ENCODE assay signal across 8 cellular contexts in the genomic region with DNA sequence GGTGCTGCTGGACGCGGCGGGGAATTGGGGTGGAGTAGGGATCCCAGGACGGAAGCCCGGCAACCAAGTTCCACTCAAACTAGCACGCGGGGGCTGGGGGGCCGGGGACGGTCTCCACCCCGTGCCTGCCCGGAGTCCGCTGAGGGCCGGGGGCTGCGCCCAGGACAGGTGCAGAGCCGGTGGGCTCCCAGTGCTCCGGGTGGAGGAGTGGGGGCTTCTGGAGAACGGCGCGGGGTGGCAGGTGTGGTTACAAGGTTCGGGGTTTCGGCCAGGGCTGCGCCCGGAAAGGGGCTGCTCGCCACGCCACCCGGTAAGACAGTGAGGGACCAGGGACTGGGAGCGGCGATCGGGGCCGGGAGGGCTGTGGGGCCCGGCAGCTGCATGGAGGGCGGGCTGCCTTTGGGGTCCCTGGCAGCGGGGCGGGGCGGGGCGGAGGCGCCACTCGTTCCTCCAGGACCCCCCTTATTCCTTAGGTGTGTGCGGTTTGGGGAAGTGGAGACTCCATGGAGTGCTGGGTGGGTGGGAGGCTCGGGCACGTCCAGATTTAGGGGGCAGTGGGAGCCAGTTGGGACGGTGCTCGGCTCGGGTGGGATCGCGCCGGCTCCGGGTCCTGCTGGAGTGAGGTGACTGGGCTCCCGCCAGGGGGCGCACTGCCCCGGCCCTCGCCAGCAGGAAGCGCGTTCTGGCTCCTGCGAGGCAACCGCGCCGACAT. TPM values are rescaled to one million over a fixed set of nuclear protein-coding genes. Genes with fewer than 3 reads are reported as not detected.
A peak's percentile ranks its signal among the peaks of the same experiment; 100 is the strongest.
DNase-seq lines count a peak whose midpoint lies in the region; ATAC-seq, FAIRE-seq and TF ChIP-seq lines count a peak whose summit lies in the region.

No MANE protein-coding gene starts in this region.

- FAIRE-seq in endothelial cell of umbilical vein (lab: Jason Lieb, UNC): peak; percentile 86

- no peaks in the 10 kb centered on the region for H4K20me1 ChIP-seq in endothelial cell of umbilical vein (replicated peaks; ENCODE audit: control insufficient read depth, extremely low read depth, insufficient read depth, low read length)

- TF ChIP-seq CTCF in endothelial cell of umbilical vein (IDR thresholded peaks at IDR 0.05; ENCODE audit: extremely low read depth in 1 of 2, insufficient read depth in 1 of 2, low read depth in 1 of 2, low read length in 2 of 2) (peak; percentile 89 to 97), mucosa of descending colon (IDR thresholded peaks at IDR 0.05) (peak; percentile 98)

- no peaks in the 10 kb centered on the region for H3K27me3 ChIP-seq in endothelial cell of umbilical vein (ENCODE audit: control insufficient read depth in 2 of 2, insufficient read depth in 2 of 2, low read length in 2 of 2)

- H3K9me1 ChIP-seq in endothelial cell of umbilical vein (replicated peaks; ENCODE audit: control insufficient read depth, extremely low read depth, insufficient read depth, low read length): no peaks in the 10 kb centered on the region

- peak overlapping the region; percentile 39 for H3K4me2 ChIP-seq in endothelial cell of umbilical vein (ENCODE audit: insufficient read depth, low read length)

- CTCF ChIA-PET in endothelial cell of umbilical vein (lab: Charles Lee): interaction anchor here (0.6 to 2.4 kb wide), 6 partner anchors 49 to 184 kb away, joined by 3 to 12 read pairs (median 4); no protein-coding TSS in a partner anchor

- ATAC-seq in HG03175 (IDR thresholded peaks at IDR 0.05; ENCODE audit: unreplicated experiment) (peak; percentile 50), mucosa of descending colon (peak; percentile 89)

- no peak overlapping the region for H3K27ac ChIP-seq in endothelial cell of umbilical vein (ENCODE audit: insufficient read depth, low read depth, low read length)

- peak overlapping the region; percentile 85 for H2AFZ ChIP-seq in endothelial cell of umbilical vein (ENCODE audit: low read depth, low read length)

- TF ChIP-seq POLR2A in endothelial cell of umbilical vein (IDR thresholded peaks at IDR 0.05; ENCODE audit: low read depth, low read length): no peak

- dilution Hi-C loops in endothelial cell of umbilical vein (cut with MboI; ENCODE audit: extremely low pct_ligation_motif_present, low sequenced_read_pairs): no loop called here

- H3K4me3 ChIP-seq in endothelial cell of umbilical vein (replicated peaks in 1 of 3; ENCODE audit: insufficient read depth in 1 of 3, low read depth in 1 of 3, low read length in 3 of 3) (peak overlapping the region; percentile 51 to 73 (median 61)), mucosa of descending colon (no peak overlapping the region)

- BruUV-seq in endothelial cell of umbilical vein (replicated peaks; lab: Mats Ljungman, UMichigan): no TSS peak

- peaks cover 35% of the 10 kb centered on the region for H3K4me1 ChIP-seq in endothelial cell of umbilical vein (ENCODE audit: control insufficient read depth, extremely low read depth, insufficient read depth, low read length)
- H3K4me1 ChIP-seq in mucosa of descending colon (ENCODE audit: low read depth): peaks cover 8% of the 10 kb centered on the region

- POLR2A ChIA-PET in endothelial cell of umbilical vein (lab: Charles Lee): no interaction called here

- H3K36me3 ChIP-seq in endothelial cell of umbilical vein (ENCODE audit: control insufficient read depth in 2 of 2, extremely low read depth in 1 of 2, insufficient read depth in 2 of 2, low read length in 2 of 2) (no peaks in the 10 kb centered on the region), mucosa of descending colon (ENCODE audit: low read depth) (no peaks in the 10 kb centered on the region)

- H3K9me3 ChIP-seq in endothelial cell of umbilical vein (replicated peaks; ENCODE audit: control insufficient read depth, insufficient read depth, low read length) (no peaks in the 10 kb centered on the region), mucosa of descending colon (no peaks in the 10 kb centered on the region)

- peak; percentile 71 for DNase-seq in NCI-H2081 (lab: John Stamatoyannopoulos, UW)
- DNase-seq in NCI-H2081 treated with DMSO at 0.1 percent for 48 hours (lab: John Stamatoyannopoulos, UW): no peak
- peak; percentile 86 for DNase-seq in NCI-H82 (lab: John Stamatoyannopoulos, UW)
- peak; percentile 80 for DNase-seq in activated CD8-positive, alpha-beta memory T cell treated with anti-CD3 and anti-CD28 coated beads, Interleukin-2, amount 50 U/mL, for 4 hours
- peak; percentile 82 for DNase-seq in endothelial cell of umbilical vein (ENCODE audit: low read depth, low spot score)
- peak; percentile 76 to 84 (median 83) for DNase-seq in mucosa of descending colon
- DNase-seq in stimulated activated CD8-positive, alpha-beta memory T cell treated with anti-CD3 and anti-CD28 coated beads, Interleukin-15, amount 100 ng/mL, for 48 hours (ENCODE audit: low read depth in 2 of 2): peak; percentile 67 to 73

- intact Hi-C loops in endothelial cell of umbilical vein (cut with micrococcal nuclease) (loop anchor here (1.0 to 2.0 kb wide), 5 partner anchors 39 to 184 kb away; no protein-coding TSS in a partner anchor), mucosa of descending colon (cut with DNase I, micrococcal nuclease) (loop anchor here (5.0 to 10.0 kb wide), 4 partner anchors 103 to 187 kb away; no protein-coding TSS in a partner anchor)

- peak overlapping the region; percentile 52 for H3K9ac ChIP-seq in endothelial cell of umbilical vein (replicated peaks; ENCODE audit: extremely low read depth, insufficient read depth, low read length)

- no peaks in the 10 kb centered on the region for H3K79me2 ChIP-seq in endothelial cell of umbilical vein (ENCODE audit: control insufficient read depth, insufficient read depth, low read length)

TF ChIP-seq in endothelial cell of umbilical vein, 7 proteins besides CTCF, POLR2A, EP300 and RAD21:
- TF ChIP-seq GATA2 (IDR thresholded peaks at IDR 0.05; ENCODE audit: insufficient read depth, insufficient read length, low read depth, low read length): no peak
- no peak for TF ChIP-seq POLR2AphosphoS5 (IDR thresholded peaks at IDR 0.05; ENCODE audit: insufficient read depth, low read depth, low read length)
- no peak for TF ChIP-seq FOS (IDR thresholded peaks at IDR 0.05; ENCODE audit: borderline replicate concordance, insufficient read depth, low read length)
- TF ChIP-seq EZH2 (IDR thresholded peaks at IDR 0.05; ENCODE audit: borderline replicate concordance, low read depth, low read length, severe bottlenecking): no peak
- no peak for TF ChIP-seq MYC (IDR thresholded peaks at IDR 0.05; ENCODE audit: low read depth, low read length)
- no peak for TF ChIP-seq JUN (IDR thresholded peaks at IDR 0.05; ENCODE audit: borderline replicate concordance, insufficient read depth, insufficient read length, low read depth)
- TF ChIP-seq MAX (IDR thresholded peaks at IDR 0.05; ENCODE audit: insufficient read depth, insufficient read length): no peak
TF ChIP-seq in endothelial cell of umbilical vein: peak in this region for 0.

RNA-seq across cellular contexts. Expression of gene TSPAN18, which starts 0.8 kb away (rescaled TPM):
- total RNA-seq in endothelial cell of umbilical vein (65.3 and 118 TPM in 2 replicates), mucosa of descending colon (10 to 100 TPM in 1 of 3 donors, 1 to 10 TPM in 2; 3.6 to 63.2 (median 8.5) TPM)
- polyA plus RNA-seq in endothelial cell of umbilical vein: 32.0 and 32.2 TPM in 2 replicates
- 33.8 and 34.6 TPM in 2 replicates for polyA plus RNA-seq in endothelial cell of umbilical vein (2011; cell fraction: cytosol; rRNA removed)
- 35.4 and 41.3 TPM in 2 replicates for polyA plus RNA-seq in endothelial cell of umbilical vein (2011; cell fraction: nucleus; rRNA removed)
- polyA plus RNA-seq in endothelial cell of umbilical vein (2012): 47.4 and 77.2 TPM in 2 replicates
- 36.1 and 38.9 TPM in 2 replicates for polyA minus RNA-seq in endothelial cell of umbilical vein
- not detected for polyA minus RNA-seq in endothelial cell of umbilical vein (2011; cell fraction: cytosol; rRNA and poly(A)+ RNA removed)
- polyA minus RNA-seq in endothelial cell of umbilical vein (2011; cell fraction: nucleus; rRNA and poly(A)+ RNA removed): 37.1 and 37.9 TPM in 2 replicates
